1 cellular context compared by ENCODE assay signal in the genomic region with DNA sequence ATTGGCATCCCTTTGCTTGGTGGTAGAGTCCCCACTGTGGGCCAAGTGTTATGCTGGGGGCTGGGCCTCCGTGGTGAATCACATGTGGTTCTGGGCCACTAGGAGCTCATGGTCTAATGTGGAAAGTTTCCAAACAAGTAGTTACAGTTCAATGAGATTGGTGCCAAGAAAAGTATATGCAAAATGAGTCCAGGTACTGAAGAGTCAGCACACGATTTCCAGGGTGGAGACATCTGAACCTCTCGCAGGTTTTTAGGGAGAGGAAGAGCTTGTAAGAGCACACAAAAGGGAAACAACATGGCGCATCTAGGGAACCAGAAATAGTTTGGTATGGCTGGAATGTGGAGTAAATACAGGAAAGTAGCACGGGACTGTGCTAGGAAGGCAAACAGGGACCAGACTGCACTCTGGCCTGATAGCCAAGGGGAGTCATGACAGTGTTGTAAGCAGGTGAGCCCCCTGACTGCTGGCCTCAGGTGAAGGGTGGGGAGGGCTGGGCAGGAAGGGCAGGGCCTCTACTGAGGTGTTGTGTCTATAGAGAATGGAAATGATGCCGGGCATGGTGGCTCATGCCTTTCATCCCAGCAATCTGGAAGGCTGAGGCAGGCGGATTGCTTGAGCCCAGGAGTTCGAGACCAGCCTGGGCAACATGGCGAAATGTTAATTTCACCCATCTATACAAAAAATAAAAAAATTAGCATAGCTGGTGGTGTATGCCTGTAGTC.
TF ChIP-seq lines count a peak whose summit lies in the region.

No MANE protein-coding gene starts in this region.

TF ChIP-seq in HepG2, 621 proteins besides CTCF, POLR2A, EP300 and RAD21 (continued from another document and continues in another):
- TF ChIP-seq, protein P1, sequence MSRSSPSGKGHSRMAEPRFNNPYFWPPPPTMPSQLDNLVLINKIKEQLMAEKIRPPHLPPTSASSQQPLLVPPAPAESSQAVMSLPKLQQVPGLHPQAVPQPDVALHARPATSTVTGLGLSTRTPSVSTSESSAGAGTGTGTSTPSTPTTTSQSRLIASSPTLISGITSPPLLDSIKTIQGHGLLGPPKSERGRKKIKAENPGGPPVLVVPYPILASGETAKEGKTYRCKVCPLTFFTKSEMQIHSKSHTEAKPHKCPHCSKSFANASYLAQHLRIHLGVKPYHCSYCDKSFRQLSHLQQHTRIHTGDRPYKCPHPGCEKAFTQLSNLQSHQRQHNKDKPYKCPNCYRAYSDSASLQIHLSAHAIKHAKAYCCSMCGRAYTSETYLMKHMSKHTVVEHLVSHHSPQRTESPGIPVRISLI (CRISPR knock-in tag; IDR thresholded peaks at IDR 0.05; ENCODE audit: borderline replicate concordance) = no peak
- no peak for TF ChIP-seq PITX1 (CRISPR knock-in tag; IDR thresholded peaks at IDR 0.05)
- TF ChIP-seq SIN3A (IDR thresholded peaks at IDR 0.05; ENCODE audit: borderline replicate concordance, low read depth, low read length) = no peak
- TF ChIP-seq ZMYM4 (CRISPR knock-in tag; IDR thresholded peaks at IDR 0.05) = 0 out of 2 replicates have a peak, but pooled peaks have one; percentile 31
- no peak for TF ChIP-seq ZFX (CRISPR knock-in tag; IDR thresholded peaks at IDR 0.05; ENCODE audit: low read depth)
- no peak for TF ChIP-seq IKZF4 (CRISPR knock-in tag; IDR thresholded peaks at IDR 0.05; ENCODE audit: borderline replicate concordance, low read depth, not compliant biosample characterization)
- no peak for TF ChIP-seq NKX3-1 (CRISPR knock-in tag; IDR thresholded peaks at IDR 0.05)
- TF ChIP-seq, protein P2, sequence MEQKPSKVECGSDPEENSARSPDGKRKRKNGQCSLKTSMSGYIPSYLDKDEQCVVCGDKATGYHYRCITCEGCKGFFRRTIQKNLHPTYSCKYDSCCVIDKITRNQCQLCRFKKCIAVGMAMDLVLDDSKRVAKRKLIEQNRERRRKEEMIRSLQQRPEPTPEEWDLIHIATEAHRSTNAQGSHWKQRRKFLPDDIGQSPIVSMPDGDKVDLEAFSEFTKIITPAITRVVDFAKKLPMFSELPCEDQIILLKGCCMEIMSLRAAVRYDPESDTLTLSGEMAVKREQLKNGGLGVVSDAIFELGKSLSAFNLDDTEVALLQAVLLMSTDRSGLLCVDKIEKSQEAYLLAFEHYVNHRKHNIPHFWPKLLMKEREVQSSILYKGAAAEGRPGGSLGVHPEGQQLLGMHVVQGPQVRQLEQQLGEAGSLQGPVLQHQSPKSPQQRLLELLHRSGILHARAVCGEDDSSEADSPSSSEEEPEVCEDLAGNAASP (CRISPR knock-in tag; IDR thresholded peaks at IDR 0.05; ENCODE audit: borderline replicate concordance) = no peak
- no peak for TF ChIP-seq AGO1 (IDR thresholded peaks at IDR 0.05; ENCODE audit: low read depth, low read length, poor library complexity, severe bottlenecking)
- no peak for TF ChIP-seq SRF (IDR thresholded peaks at IDR 0.05; ENCODE audit: low read depth, low read length)
- no peak for TF ChIP-seq KMT2B (CRISPR knock-in tag; IDR thresholded peaks at IDR 0.05)
- no peak for TF ChIP-seq ZNF772 (CRISPR knock-in tag; IDR thresholded peaks at IDR 0.05)
- TF ChIP-seq ZNF546 (CRISPR knock-in tag; conservative IDR thresholded peaks at IDR 0.05) = no peak
- no peak for TF ChIP-seq ZNF570 (CRISPR knock-in tag; IDR thresholded peaks at IDR 0.05; ENCODE audit: borderline replicate concordance)
- TF ChIP-seq, protein P3, sequence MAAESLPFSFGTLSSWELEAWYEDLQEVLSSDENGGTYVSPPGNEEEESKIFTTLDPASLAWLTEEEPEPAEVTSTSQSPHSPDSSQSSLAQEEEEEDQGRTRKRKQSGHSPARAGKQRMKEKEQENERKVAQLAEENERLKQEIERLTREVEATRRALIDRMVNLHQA (CRISPR knock-in tag; IDR thresholded peaks at IDR 0.05) = no peak
- no peak for TF ChIP-seq SRSF1 (optimal IDR thresholded peaks at IDR 0.05; ENCODE audit: low read depth, low read length)
- peak; percentile 45; the same call in 1 of the 2 replicates for TF ChIP-seq SAP130 (CRISPR knock-in tag; IDR thresholded peaks at IDR 0.05; ENCODE audit: low read depth)
- no peak for TF ChIP-seq FLYWCH1 (CRISPR knock-in tag; IDR thresholded peaks at IDR 0.05)
- TF ChIP-seq JARID2 (CRISPR knock-in tag; IDR thresholded peaks at IDR 0.05; ENCODE audit: insufficient replicate concordance) = no peak
- TF ChIP-seq, protein P4, sequence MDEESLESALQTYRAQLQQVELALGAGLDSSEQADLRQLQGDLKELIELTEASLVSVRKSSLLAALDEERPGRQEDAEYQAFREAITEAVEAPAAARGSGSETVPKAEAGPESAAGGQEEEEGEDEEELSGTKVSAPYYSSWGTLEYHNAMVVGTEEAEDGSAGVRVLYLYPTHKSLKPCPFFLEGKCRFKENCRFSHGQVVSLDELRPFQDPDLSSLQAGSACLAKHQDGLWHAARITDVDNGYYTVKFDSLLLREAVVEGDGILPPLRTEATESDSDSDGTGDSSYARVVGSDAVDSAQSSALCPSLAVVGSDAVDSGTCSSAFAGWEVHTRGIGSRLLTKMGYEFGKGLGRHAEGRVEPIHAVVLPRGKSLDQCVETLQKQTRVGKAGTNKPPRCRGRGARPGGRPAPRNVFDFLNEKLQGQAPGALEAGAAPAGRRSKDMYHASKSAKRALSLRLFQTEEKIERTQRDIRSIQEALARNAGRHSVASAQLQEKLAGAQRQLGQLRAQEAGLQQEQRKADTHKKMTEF (CRISPR knock-in tag; IDR thresholded peaks at IDR 0.05) = no peak
- TF ChIP-seq TCF7L2 (IDR thresholded peaks at IDR 0.05; ENCODE audit: low read depth, low read length) = no peak
- TF ChIP-seq, protein P5, sequence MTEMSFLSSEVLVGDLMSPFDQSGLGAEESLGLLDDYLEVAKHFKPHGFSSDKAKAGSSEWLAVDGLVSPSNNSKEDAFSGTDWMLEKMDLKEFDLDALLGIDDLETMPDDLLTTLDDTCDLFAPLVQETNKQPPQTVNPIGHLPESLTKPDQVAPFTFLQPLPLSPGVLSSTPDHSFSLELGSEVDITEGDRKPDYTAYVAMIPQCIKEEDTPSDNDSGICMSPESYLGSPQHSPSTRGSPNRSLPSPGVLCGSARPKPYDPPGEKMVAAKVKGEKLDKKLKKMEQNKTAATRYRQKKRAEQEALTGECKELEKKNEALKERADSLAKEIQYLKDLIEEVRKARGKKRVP (CRISPR knock-in tag; IDR thresholded peaks at IDR 0.05) = no peak
- no peak for TF ChIP-seq XBP1 (CRISPR knock-in tag; IDR thresholded peaks at IDR 0.05)
- no peak for TF ChIP-seq GTF2F1 (IDR thresholded peaks at IDR 0.05; ENCODE audit: low read length)
- TF ChIP-seq ZNF556 (CRISPR knock-in tag; IDR thresholded peaks at IDR 0.05; ENCODE audit: borderline replicate concordance) = no peak
- no peak for TF ChIP-seq HOXA9 (CRISPR knock-in tag; IDR thresholded peaks at IDR 0.05; ENCODE audit: borderline replicate concordance)
- no peak for TF ChIP-seq KLF11 (CRISPR knock-in tag; IDR thresholded peaks at IDR 0.05)
- TF ChIP-seq, protein P6, sequence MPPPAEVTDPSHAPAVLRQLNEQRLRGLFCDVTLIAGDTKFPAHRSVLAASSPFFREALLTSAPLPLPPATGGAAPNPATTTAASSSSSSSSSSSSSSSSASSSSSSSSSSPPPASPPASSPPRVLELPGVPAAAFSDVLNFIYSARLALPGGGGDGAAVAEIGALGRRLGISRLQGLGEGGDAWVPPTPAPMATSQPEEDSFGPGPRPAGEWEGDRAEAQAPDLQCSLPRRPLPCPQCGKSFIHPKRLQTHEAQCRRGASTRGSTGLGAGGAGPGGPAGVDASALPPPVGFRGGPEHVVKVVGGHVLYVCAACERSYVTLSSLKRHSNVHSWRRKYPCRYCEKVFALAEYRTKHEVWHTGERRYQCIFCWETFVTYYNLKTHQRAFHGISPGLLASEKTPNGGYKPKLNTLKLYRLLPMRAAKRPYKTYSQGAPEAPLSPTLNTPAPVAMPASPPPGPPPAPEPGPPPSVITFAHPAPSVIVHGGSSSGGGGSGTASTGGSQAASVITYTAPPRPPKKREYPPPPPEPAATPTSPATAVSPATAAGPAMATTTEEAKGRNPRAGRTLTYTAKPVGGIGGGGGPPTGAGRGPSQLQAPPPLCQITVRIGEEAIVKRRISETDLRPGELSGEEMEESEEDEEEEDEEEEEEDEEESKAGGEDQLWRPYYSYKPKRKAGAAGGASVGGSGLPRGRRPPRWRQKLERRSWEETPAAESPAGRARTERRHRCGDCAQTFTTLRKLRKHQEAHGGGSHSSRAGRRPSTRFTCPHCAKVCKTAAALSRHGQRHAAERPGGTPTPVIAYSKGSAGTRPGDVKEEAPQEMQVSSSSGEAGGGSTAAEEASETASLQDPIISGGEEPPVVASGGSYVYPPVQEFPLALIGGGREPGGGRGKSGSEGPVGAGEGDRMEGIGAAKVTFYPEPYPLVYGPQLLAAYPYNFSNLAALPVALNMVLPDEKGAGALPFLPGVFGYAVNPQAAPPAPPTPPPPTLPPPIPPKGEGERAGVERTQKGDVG (CRISPR knock-in tag; IDR thresholded peaks at IDR 0.05; ENCODE audit: borderline replicate concordance) = peak; percentile 41; the same call in 1 of the 2 replicates
- no peak for TF ChIP-seq SP140L (CRISPR knock-in tag; IDR thresholded peaks at IDR 0.05; ENCODE audit: borderline replicate concordance)
- no peak for TF ChIP-seq ATF7-NPFF (CRISPR knock-in tag; IDR thresholded peaks at IDR 0.05; ENCODE audit: low read depth)
- TF ChIP-seq DNMT1 (CRISPR knock-in tag; IDR thresholded peaks at IDR 0.05) = peak; percentile 56; the same call in 1 of the 2 replicates
- TF ChIP-seq, protein P7, sequence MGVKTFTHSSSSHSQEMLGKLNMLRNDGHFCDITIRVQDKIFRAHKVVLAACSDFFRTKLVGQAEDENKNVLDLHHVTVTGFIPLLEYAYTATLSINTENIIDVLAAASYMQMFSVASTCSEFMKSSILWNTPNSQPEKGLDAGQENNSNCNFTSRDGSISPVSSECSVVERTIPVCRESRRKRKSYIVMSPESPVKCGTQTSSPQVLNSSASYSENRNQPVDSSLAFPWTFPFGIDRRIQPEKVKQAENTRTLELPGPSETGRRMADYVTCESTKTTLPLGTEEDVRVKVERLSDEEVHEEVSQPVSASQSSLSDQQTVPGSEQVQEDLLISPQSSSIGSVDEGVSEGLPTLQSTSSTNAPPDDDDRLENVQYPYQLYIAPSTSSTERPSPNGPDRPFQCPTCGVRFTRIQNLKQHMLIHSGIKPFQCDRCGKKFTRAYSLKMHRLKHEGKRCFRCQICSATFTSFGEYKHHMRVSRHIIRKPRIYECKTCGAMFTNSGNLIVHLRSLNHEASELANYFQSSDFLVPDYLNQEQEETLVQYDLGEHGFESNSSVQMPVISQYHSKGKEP (CRISPR knock-in tag; IDR thresholded peaks at IDR 0.05) = no peak
- no peak for TF ChIP-seq NR2F1 (CRISPR knock-in tag; IDR thresholded peaks at IDR 0.05)
- TF ChIP-seq, protein P8, sequence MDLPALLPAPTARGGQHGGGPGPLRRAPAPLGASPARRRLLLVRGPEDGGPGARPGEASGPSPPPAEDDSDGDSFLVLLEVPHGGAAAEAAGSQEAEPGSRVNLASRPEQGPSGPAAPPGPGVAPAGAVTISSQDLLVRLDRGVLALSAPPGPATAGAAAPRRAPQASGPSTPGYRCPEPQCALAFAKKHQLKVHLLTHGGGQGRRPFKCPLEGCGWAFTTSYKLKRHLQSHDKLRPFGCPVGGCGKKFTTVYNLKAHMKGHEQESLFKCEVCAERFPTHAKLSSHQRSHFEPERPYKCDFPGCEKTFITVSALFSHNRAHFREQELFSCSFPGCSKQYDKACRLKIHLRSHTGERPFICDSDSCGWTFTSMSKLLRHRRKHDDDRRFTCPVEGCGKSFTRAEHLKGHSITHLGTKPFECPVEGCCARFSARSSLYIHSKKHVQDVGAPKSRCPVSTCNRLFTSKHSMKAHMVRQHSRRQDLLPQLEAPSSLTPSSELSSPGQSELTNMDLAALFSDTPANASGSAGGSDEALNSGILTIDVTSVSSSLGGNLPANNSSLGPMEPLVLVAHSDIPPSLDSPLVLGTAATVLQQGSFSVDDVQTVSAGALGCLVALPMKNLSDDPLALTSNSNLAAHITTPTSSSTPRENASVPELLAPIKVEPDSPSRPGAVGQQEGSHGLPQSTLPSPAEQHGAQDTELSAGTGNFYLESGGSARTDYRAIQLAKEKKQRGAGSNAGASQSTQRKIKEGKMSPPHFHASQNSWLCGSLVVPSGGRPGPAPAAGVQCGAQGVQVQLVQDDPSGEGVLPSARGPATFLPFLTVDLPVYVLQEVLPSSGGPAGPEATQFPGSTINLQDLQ (CRISPR knock-in tag; IDR thresholded peaks at IDR 0.05) = no peak
- no peak for TF ChIP-seq POLR2AphosphoS2 (IDR thresholded peaks at IDR 0.05; ENCODE audit: low read depth, low read length)
- no peak for TF ChIP-seq LCORL (IDR thresholded peaks at IDR 0.05)
- TF ChIP-seq LCORL (CRISPR knock-in tag; IDR thresholded peaks at IDR 0.05) = 0 out of 2 replicates have a peak, but pooled peaks have one; percentile 58
- TF ChIP-seq RFX3 (CRISPR knock-in tag; IDR thresholded peaks at IDR 0.05) = no peak
- no peak for TF ChIP-seq ZNF367 (CRISPR knock-in tag; IDR thresholded peaks at IDR 0.05; ENCODE audit: borderline replicate concordance)
- no peak for TF ChIP-seq RBM39 (IDR thresholded peaks at IDR 0.05; ENCODE audit: low read depth, low read length, poor library complexity, severe bottlenecking)
- no peak for TF ChIP-seq ZNF747 (CRISPR knock-in tag; IDR thresholded peaks at IDR 0.05; ENCODE audit: borderline replicate concordance)
- TF ChIP-seq ZNF768 (CRISPR knock-in tag; IDR thresholded peaks at IDR 0.05) = no peak
- no peak for TF ChIP-seq FOSL2 (CRISPR knock-in tag; IDR thresholded peaks at IDR 0.05)
- no peak for TF ChIP-seq ZNF749 (CRISPR knock-in tag; IDR thresholded peaks at IDR 0.05; ENCODE audit: borderline replicate concordance)
- no peak for TF ChIP-seq MED13 (CRISPR knock-in tag; IDR thresholded peaks at IDR 0.05)
- no peak for TF ChIP-seq ZNF629 (CRISPR knock-in tag; conservative IDR thresholded peaks at IDR 0.05)
- TF ChIP-seq, protein P9, sequence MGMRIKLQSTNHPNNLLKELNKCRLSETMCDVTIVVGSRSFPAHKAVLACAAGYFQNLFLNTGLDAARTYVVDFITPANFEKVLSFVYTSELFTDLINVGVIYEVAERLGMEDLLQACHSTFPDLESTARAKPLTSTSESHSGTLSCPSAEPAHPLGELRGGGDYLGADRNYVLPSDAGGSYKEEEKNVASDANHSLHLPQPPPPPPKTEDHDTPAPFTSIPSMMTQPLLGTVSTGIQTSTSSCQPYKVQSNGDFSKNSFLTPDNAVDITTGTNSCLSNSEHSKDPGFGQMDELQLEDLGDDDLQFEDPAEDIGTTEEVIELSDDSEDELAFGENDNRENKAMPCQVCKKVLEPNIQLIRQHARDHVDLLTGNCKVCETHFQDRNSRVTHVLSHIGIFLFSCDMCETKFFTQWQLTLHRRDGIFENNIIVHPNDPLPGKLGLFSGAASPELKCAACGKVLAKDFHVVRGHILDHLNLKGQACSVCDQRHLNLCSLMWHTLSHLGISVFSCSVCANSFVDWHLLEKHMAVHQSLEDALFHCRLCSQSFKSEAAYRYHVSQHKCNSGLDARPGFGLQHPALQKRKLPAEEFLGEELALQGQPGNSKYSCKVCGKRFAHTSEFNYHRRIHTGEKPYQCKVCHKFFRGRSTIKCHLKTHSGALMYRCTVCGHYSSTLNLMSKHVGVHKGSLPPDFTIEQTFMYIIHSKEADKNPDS (CRISPR knock-in tag; IDR thresholded peaks at IDR 0.05) = no peak
- no peak for TF ChIP-seq ZZZ3 (CRISPR knock-in tag; IDR thresholded peaks at IDR 0.05; ENCODE audit: borderline replicate concordance)
- TF ChIP-seq ZNF550 (CRISPR knock-in tag; IDR thresholded peaks at IDR 0.05; ENCODE audit: borderline replicate concordance) = no peak
- no peak for TF ChIP-seq MTA3 (CRISPR knock-in tag; IDR thresholded peaks at IDR 0.05)
